Comparison of ENCODE assay signal across 19 cellular contexts in the genomic region with DNA sequence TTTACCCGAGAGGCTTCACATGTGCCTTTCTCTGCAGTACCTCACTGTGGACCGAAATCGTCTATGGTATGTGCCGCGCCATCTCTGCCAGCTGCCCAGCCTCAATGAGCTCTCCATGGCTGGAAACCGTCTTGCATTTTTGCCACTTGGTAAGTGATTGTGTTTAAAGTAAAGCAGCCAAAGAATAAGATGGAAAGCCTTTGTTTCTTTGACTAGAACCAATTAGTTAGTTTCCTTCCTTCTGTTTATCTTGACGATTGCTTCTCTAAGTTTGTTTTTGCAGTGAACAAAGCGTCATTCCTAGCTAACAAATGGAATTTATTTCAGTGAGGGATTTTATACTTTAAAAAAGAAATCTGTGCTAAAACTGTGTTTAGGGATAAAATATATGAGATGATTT.
A peak's percentile ranks its signal among the peaks of the same experiment; 100 is the strongest.
DNase-seq lines count a peak whose midpoint lies in the region; ATAC-seq, FAIRE-seq and TF ChIP-seq lines count a peak whose summit lies in the region.
"Had no signal": no experiment of that assay in that cellular context is flagged by ENCODE, and none has a peak within 500 bp of the region (broad histone marks: within the 10 kb centered on the region; RNA-seq: fewer than 3 reads in every experiment).

No MANE protein-coding gene starts in this region.

- no peaks in the 10 kb centered on the region for H3K9me1 ChIP-seq in endothelial cell of umbilical vein (replicated peaks; ENCODE audit: control insufficient read depth, extremely low read depth, insufficient read depth, low read length)

- no peaks in the 10 kb centered on the region for H3K79me2 ChIP-seq in endothelial cell of umbilical vein (ENCODE audit: control insufficient read depth, insufficient read depth, low read length)

- no TSS peak for BruUV-seq in endothelial cell of umbilical vein (replicated peaks; lab: Mats Ljungman, UMichigan)

- no peaks in the 10 kb centered on the region for H4K20me1 ChIP-seq in endothelial cell of umbilical vein (replicated peaks; ENCODE audit: control insufficient read depth, extremely low read depth, insufficient read depth, low read length)

- H3K4me1 Mint-ChIP-seq in type B pancreatic cell (ENCODE audit: unreplicated experiment) = peaks cover 4% of the 10 kb centered on the region

- H3K27ac ChIP-seq in endothelial cell of umbilical vein (ENCODE audit: insufficient read depth, low read depth, low read length) = peak overlapping the region; percentile 30
- no peak overlapping the region for H3K27ac ChIP-seq in brain microvascular endothelial cell
- H3K27ac ChIP-seq: A549, C4-2B had no signal

- H3K27me3 Mint-ChIP-seq in type B pancreatic cell = no peaks in the 10 kb centered on the region
- H3K27me3 Mint-ChIP-seq: CD4-positive, alpha-beta memory T cell had no signal

- H3K9me3 ChIP-seq in endothelial cell of umbilical vein (replicated peaks; ENCODE audit: control insufficient read depth, insufficient read depth, low read length) = no peaks in the 10 kb centered on the region
- H3K9me3 ChIP-seq in neuron (ENCODE audit: low read length) = no peaks in the 10 kb centered on the region
- H3K9me3 ChIP-seq: A549, BE2C had no signal

- H3K4me1 ChIP-seq in endothelial cell of umbilical vein (ENCODE audit: control insufficient read depth, extremely low read depth, insufficient read depth, low read length) (peaks cover 13% of the 10 kb centered on the region), neuron (ENCODE audit: insufficient read depth, low read length) (peaks cover 23% of the 10 kb centered on the region)
- H3K4me1 ChIP-seq: BE2C had no signal

- no peak for TF ChIP-seq POLR2A in endothelial cell of umbilical vein (IDR thresholded peaks at IDR 0.05; ENCODE audit: low read depth, low read length)

- intact Hi-C loops in endothelial cell of umbilical vein (cut with micrococcal nuclease) = no loop called here

- no peak overlapping the region for H3K9ac ChIP-seq in endothelial cell of umbilical vein (replicated peaks; ENCODE audit: extremely low read depth, insufficient read depth, low read length)

- in situ Hi-C loops in brain microvascular endothelial cell (cut with HindIII; ENCODE audit: low pct_ligation_motif_present, low sequenced_read_pairs) = no loop called here

- H3K27me3 ChIP-seq in endothelial cell of umbilical vein (ENCODE audit: control insufficient read depth in 2 of 2, insufficient read depth in 2 of 2, low read length in 2 of 2) = no peaks in the 10 kb centered on the region
- no peaks in the 10 kb centered on the region for H3K27me3 ChIP-seq in neuron (ENCODE audit: insufficient read depth, low read length)
- no peaks in the 10 kb centered on the region for H3K27me3 ChIP-seq in brain microvascular endothelial cell (replicated peaks)
- H3K27me3 ChIP-seq: BE2C had no signal

- peak; percentile 80 for FAIRE-seq in endothelial cell of umbilical vein (lab: Jason Lieb, UNC)
- FAIRE-seq: A549, D721Med, GM12891 had no signal

- peak overlapping the region in 1 of 3 experiments; percentile 21 for H3K4me3 ChIP-seq in endothelial cell of umbilical vein (replicated peaks in 1 of 3; ENCODE audit: insufficient read depth in 1 of 3, low read depth in 1 of 3, low read length in 3 of 3)
- no peak overlapping the region for H3K4me3 ChIP-seq in neuron (ENCODE audit: low read length)
- H3K4me3 ChIP-seq in brain microvascular endothelial cell (ENCODE audit: low read depth, low read length) = no peak overlapping the region
- H3K4me3 ChIP-seq: A549, GM23338 had no signal

- DNase-seq in dermis blood vessel endothelial cell = peak; percentile 62
- peak; percentile 73 for DNase-seq in endothelial cell of umbilical vein (ENCODE audit: low read depth, low spot score)
- no peak for DNase-seq in type B pancreatic cell (ENCODE audit: extremely low spot score, unreplicated experiment)
- no peak for DNase-seq in omental fat pad (ENCODE audit: low spot score)
- DNase-seq in brain microvascular endothelial cell = no peak
- no peak for DNase-seq in NCI-H2171 treated with DMSO at 0.1 percent for 48 hours (lab: John Stamatoyannopoulos, UW)
- DNase-seq: BE2C; CD4-positive, alpha-beta memory T cell; COR-L47; DMS153; DMS79 treated with DMSO at 0.1 percent for 48 hours; EL; H9 had no signal

- H3K36me3 ChIP-seq in endothelial cell of umbilical vein (ENCODE audit: control insufficient read depth in 2 of 2, extremely low read depth in 1 of 2, insufficient read depth in 2 of 2, low read length in 2 of 2) = no peaks in the 10 kb centered on the region
- no peaks in the 10 kb centered on the region for H3K36me3 ChIP-seq in neuron (ENCODE audit: insufficient read depth, low read length)
- no peaks in the 10 kb centered on the region for H3K36me3 ChIP-seq in brain microvascular endothelial cell (replicated peaks)
- H3K36me3 ChIP-seq: BE2C had no signal

- POLR2A ChIA-PET in endothelial cell of umbilical vein (lab: Charles Lee) = no interaction called here

- TF ChIP-seq CTCF in endothelial cell of umbilical vein (IDR thresholded peaks at IDR 0.05; ENCODE audit: extremely low read depth in 1 of 2, insufficient read depth in 1 of 2, low read depth in 1 of 2, low read length in 2 of 2) (no peak), type B pancreatic cell (conservative IDR thresholded peaks at IDR 0.05) (no peak), omental fat pad (IDR thresholded peaks at IDR 0.05) (no peak), brain microvascular endothelial cell (IDR thresholded peaks at IDR 0.05; ENCODE audit: low read depth, low read length, missing control alignments) (no peak)

- ATAC-seq in omental fat pad (ENCODE audit: low FRiP score) = no peak
- ATAC-seq: A549, GM23338 had no signal

- H3K4me2 ChIP-seq in endothelial cell of umbilical vein (ENCODE audit: insufficient read depth, low read length) = peak overlapping the region; percentile 53
- H3K4me2 ChIP-seq: A549, GM23338 had no signal

- H2AFZ ChIP-seq in endothelial cell of umbilical vein (ENCODE audit: low read depth, low read length) (peak overlapping the region; percentile 85), neuron (ENCODE audit: low read depth, low read length) (peak overlapping the region; percentile 9)
- H2AFZ ChIP-seq: GM23338 had no signal

- peak overlapping the region; percentile 45 for H3K27ac Mint-ChIP-seq in type B pancreatic cell
- H3K27ac Mint-ChIP-seq: CD4-positive, alpha-beta memory T cell; GM23338; H9 had no signal

- peaks cover 5% of the 10 kb centered on the region for H3K36me3 Mint-ChIP-seq in type B pancreatic cell

- no peak overlapping the region for H3K4me3 Mint-ChIP-seq in type B pancreatic cell
- H3K4me3 Mint-ChIP-seq: CD4-positive, alpha-beta memory T cell; GM23338; H9 had no signal

- CTCF ChIA-PET in endothelial cell of umbilical vein (lab: Charles Lee) = interaction anchor here (0.8 to 2.4 kb wide), 13 partner anchors 9 to 421 kb away, joined by 3 to 18 read pairs (median 5); no protein-coding TSS in a partner anchor

- dilution Hi-C loops in endothelial cell of umbilical vein (cut with MboI; ENCODE audit: extremely low pct_ligation_motif_present, low sequenced_read_pairs) = no loop called here

- H3K9me3 Mint-ChIP-seq in type B pancreatic cell = no peaks in the 10 kb centered on the region
- H3K9me3 Mint-ChIP-seq: GM23338, H9 had no signal

TF ChIP-seq in endothelial cell of umbilical vein, 7 proteins besides CTCF, POLR2A, EP300 and RAD21:
- no peak for TF ChIP-seq FOS (IDR thresholded peaks at IDR 0.05; ENCODE audit: borderline replicate concordance, insufficient read depth, low read length)
- no peak for TF ChIP-seq GATA2 (IDR thresholded peaks at IDR 0.05; ENCODE audit: insufficient read depth, insufficient read length, low read depth, low read length)
- no peak for TF ChIP-seq EZH2 (IDR thresholded peaks at IDR 0.05; ENCODE audit: borderline replicate concordance, low read depth, low read length, severe bottlenecking)
- TF ChIP-seq, protein P1, sequence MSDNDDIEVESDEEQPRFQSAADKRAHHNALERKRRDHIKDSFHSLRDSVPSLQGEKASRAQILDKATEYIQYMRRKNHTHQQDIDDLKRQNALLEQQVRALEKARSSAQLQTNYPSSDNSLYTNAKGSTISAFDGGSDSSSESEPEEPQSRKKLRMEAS (IDR thresholded peaks at IDR 0.05; ENCODE audit: insufficient read depth, insufficient read length) = no peak
- TF ChIP-seq MYC (IDR thresholded peaks at IDR 0.05; ENCODE audit: low read depth, low read length) = no peak

Comparison
In these comparisons a context has a peak if more than half of its experiments do, and no peak if none do; other contexts are left out.
1. DNase-seq: peak in dermis blood vessel endothelial cell (single experiment) and endothelial cell of umbilical vein (single experiment); none in type B pancreatic cell (single experiment), omental fat pad (single experiment), brain microvascular endothelial cell (single experiment) and NCI-H2171 treated with DMSO at 0.1 percent for 48 hours (single experiment).